1 cellular context compared by ENCODE assay signal in the genomic region with DNA sequence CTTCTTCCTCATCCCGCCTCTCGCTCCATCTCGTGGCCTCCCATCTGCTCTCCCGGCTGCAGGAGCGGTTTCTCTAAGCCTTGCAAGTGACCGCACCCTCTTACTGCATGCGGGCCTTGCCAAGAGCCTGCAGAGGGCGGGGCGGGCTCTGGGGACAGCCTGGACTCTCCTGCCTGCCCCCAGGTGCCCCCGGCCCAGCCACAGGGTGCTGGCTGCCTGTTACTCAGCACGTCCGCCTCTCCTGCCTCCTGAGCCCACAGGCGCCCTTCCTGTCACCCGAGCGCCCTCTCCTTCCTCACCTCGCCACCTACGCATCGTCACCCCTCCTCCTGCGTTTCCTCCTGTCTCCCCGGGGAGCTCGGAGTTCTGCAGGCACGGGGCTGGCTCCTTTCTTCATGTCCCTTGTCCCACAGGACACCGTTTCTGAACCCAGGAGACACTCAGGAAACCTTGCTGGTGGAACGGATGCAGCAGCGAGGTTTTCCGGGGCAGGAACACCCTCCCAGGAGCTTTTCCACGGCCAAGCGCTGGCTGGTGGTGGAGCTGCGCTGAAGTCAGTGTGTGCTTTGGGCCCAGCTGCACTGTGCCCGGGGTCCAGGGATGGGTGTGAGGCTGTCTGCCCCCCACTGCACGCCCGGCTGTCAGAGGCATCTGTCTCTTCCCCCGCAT.
TF ChIP-seq lines count a peak whose summit lies in the region.

No MANE protein-coding gene starts in this region.

TF ChIP-seq in GM23338, 12 proteins besides CTCF, POLR2A, EP300 and RAD21 (continued from another document):
- TF ChIP-seq, protein P1, sequence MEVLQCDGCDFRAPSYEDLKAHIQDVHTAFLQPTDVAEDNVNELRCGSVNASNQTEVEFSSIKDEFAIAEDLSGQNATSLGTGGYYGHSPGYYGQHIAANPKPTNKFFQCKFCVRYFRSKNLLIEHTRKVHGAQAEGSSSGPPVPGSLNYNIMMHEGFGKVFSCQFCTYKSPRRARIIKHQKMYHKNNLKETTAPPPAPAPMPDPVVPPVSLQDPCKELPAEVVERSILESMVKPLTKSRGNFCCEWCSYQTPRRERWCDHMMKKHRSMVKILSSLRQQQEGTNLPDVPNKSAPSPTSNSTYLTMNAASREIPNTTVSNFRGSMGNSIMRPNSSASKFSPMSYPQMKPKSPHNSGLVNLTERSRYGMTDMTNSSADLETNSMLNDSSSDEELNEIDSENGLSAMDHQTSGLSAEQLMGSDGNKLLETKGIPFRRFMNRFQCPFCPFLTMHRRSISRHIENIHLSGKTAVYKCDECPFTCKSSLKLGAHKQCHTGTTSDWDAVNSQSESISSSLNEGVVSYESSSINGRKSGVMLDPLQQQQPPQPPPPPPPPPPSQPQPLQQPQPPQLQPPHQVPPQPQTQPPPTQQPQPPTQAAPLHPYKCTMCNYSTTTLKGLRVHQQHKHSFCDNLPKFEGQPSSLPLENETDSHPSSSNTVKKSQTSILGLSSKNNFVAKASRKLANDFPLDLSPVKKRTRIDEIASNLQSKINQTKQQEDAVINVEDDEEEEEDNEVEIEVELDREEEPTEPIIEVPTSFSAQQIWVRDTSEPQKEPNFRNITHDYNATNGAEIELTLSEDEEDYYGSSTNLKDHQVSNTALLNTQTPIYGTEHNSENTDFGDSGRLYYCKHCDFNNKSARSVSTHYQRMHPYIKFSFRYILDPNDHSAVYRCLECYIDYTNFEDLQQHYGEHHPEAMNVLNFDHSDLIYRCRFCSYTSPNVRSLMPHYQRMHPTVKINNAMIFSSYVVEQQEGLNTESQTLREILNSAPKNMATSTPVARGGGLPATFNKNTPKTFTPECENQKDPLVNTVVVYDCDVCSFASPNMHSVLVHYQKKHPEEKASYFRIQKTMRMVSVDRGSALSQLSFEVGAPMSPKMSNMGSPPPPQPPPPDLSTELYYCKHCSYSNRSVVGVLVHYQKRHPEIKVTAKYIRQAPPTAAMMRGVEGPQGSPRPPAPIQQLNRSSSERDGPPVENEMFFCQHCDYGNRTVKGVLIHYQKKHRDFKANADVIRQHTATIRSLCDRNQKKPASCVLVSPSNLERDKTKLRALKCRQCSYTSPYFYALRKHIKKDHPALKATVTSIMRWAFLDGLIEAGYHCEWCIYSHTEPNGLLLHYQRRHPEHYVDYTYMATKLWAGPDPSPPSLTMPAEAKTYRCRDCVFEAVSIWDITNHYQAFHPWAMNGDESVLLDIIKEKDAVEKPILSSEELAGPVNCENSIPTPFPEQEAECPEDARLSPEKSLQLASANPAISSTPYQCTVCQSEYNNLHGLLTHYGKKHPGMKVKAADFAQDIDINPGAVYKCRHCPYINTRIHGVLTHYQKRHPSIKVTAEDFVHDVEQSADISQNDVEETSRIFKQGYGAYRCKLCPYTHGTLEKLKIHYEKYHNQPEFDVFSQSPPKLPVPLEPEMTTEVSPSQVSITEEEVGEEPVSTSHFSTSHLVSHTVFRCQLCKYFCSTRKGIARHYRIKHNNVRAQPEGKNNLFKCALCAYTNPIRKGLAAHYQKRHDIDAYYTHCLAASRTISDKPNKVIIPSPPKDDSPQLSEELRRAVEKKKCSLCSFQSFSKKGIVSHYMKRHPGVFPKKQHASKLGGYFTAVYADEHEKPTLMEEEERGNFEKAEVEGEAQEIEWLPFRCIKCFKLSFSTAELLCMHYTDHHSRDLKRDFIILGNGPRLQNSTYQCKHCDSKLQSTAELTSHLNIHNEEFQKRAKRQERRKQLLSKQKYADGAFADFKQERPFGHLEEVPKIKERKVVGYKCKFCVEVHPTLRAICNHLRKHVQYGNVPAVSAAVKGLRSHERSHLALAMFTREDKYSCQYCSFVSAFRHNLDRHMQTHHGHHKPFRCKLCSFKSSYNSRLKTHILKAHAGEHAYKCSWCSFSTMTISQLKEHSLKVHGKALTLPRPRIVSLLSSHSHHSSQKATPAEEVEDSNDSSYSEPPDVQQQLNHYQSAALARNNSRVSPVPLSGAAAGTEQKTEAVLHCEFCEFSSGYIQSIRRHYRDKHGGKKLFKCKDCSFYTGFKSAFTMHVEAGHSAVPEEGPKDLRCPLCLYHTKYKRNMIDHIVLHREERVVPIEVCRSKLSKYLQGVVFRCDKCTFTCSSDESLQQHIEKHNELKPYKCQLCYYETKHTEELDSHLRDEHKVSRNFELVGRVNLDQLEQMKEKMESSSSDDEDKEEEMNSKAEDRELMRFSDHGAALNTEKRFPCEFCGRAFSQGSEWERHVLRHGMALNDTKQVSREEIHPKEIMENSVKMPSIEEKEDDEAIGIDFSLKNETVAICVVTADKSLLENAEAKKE (CRISPR knock-in tag; IDR thresholded peaks at IDR 0.05) = no peak
